Comparison of ENCODE assay signal across 11 cellular contexts in genomic region chr16:67391424-67392300, GRCh38. TPM values are rescaled to one million over a fixed set of nuclear protein-coding genes. Genes with fewer than 3 reads are reported as not detected.
A peak's percentile ranks its signal among the peaks of the same experiment; 100 is the strongest.
DNase-seq lines count a peak whose midpoint lies in the region; ATAC-seq lines count a peak whose summit lies in the region.
"Had no signal": no experiment of that assay in that cellular context is flagged by ENCODE, and none has a peak within 500 bp of the region (broad histone marks: within the 10 kb centered on the region; RNA-seq: fewer than 3 reads in every experiment).

No MANE protein-coding gene starts in this region.

- no peak for ATAC-seq in GM18502 (IDR thresholded peaks at IDR 0.05; ENCODE audit: poor library complexity, unreplicated experiment)

- peak; percentile 40 for DNase-seq in AG20443 (ENCODE audit: low spot score)
- peak; percentile 82 for DNase-seq in HT-29 (ENCODE audit: low spot score)
- DNase-seq in ecto neural progenitor cell (ENCODE audit: low spot score): peak; percentile 39
- DNase-seq in myocyte (ENCODE audit: low read depth): peak; percentile 65
- no peak for DNase-seq in NCI-H510A (lab: John Stamatoyannopoulos, UW)
- no peak for DNase-seq in RPMI8226
- DNase-seq in NK-92 (lab: John Stamatoyannopoulos, UW; ENCODE audit: unreplicated experiment): no peak
- DNase-seq: effector memory CD4-positive, alpha-beta T cell; MV-4-11; stimulated activated CD4-positive, alpha-beta T cell treated with anti-CD3 and anti-CD28 coated beads, Interleukin-1b, Interleukin-23, amount 100 ng/mL, for 48 hours had no signal

RNA-seq across cellular contexts. Expression of gene TPPP3, which starts 1.6 kb away (rescaled TPM):
- 70.5 and 70.9 TPM in 2 replicates for total RNA-seq in HT-29 (2014; rRNA removed; shearing (Covaris generic))
- 30.0 and 67.0 TPM in 2 replicates for total RNA-seq in myocyte
- 94.4 TPM for polyA plus RNA-seq in myocyte (2012)

RNA-seq across cellular contexts. Expression of gene ZDHHC1, which starts 24.6 kb away (rescaled TPM):
- total RNA-seq in HT-29 (2014; rRNA removed; shearing (Covaris generic)): 21.5 and 24.4 TPM in 2 replicates
- total RNA-seq in myocyte: 12.8 and 19.2 TPM in 2 replicates
- 15.1 TPM for polyA plus RNA-seq in myocyte (2012)

RNA-seq across cellular contexts. Expression of gene HSD11B2, which starts 39.3 kb away (rescaled TPM):
- total RNA-seq in HT-29 (2014; rRNA removed; shearing (Covaris generic)): 18.3 and 23.2 TPM in 2 replicates
- total RNA-seq in myocyte: 6.1 and 31.3 TPM in 2 replicates
- 5.9 TPM for polyA plus RNA-seq in myocyte (2012)

Comparison
In these comparisons a context has a peak if more than half of its experiments do, and no peak if none do; other contexts are left out.
1. DNase-seq: peak in AG20443 (single experiment), HT-29 (single experiment), ecto neural progenitor cell (single experiment) and myocyte (single experiment); none in NCI-H510A (single experiment), RPMI8226 (single experiment) and NK-92 (single experiment).